1 cellular context compared by ENCODE assay signal in the genomic region with DNA sequence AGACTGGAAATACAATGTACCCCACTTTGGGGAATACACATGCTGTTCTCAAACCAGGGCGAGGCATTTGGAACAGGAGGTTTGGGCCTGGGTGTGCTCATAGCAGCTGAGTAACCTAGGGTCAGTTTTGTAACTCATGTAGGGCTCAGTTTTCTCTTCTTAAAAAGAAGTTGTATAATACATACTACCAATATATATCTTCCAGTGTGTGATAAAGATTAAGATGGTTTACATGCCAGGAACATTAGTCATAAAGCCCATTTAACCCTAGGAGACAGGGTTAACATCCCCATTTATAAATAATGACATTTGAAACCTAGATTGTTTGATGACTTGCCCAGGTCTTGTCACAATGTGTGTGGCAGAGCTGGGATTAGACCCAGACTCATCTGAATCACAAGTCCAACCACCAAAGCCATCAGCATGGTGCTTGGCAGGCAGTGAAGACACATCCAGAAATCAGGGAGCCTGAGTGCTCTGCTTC.
TF ChIP-seq lines count a peak whose summit lies in the region.

No MANE protein-coding gene starts in this region.

TF ChIP-seq in Ishikawa, 13 proteins besides CTCF, POLR2A, EP300 and RAD21 (continued from another document):
- TF ChIP-seq, protein P1, sequence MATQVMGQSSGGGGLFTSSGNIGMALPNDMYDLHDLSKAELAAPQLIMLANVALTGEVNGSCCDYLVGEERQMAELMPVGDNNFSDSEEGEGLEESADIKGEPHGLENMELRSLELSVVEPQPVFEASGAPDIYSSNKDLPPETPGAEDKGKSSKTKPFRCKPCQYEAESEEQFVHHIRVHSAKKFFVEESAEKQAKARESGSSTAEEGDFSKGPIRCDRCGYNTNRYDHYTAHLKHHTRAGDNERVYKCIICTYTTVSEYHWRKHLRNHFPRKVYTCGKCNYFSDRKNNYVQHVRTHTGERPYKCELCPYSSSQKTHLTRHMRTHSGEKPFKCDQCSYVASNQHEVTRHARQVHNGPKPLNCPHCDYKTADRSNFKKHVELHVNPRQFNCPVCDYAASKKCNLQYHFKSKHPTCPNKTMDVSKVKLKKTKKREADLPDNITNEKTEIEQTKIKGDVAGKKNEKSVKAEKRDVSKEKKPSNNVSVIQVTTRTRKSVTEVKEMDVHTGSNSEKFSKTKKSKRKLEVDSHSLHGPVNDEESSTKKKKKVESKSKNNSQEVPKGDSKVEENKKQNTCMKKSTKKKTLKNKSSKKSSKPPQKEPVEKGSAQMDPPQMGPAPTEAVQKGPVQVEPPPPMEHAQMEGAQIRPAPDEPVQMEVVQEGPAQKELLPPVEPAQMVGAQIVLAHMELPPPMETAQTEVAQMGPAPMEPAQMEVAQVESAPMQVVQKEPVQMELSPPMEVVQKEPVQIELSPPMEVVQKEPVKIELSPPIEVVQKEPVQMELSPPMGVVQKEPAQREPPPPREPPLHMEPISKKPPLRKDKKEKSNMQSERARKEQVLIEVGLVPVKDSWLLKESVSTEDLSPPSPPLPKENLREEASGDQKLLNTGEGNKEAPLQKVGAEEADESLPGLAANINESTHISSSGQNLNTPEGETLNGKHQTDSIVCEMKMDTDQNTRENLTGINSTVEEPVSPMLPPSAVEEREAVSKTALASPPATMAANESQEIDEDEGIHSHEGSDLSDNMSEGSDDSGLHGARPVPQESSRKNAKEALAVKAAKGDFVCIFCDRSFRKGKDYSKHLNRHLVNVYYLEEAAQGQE (IDR thresholded peaks at IDR 0.05; ENCODE audit: low read depth), result no peak
- TF ChIP-seq, protein P2, sequence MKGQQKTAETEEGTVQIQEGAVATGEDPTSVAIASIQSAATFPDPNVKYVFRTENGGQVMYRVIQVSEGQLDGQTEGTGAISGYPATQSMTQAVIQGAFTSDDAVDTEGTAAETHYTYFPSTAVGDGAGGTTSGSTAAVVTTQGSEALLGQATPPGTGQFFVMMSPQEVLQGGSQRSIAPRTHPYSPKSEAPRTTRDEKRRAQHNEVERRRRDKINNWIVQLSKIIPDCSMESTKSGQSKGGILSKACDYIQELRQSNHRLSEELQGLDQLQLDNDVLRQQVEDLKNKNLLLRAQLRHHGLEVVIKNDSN (IDR thresholded peaks at IDR 0.05), result no peak
- TF ChIP-seq TEAD4 (IDR thresholded peaks at IDR 0.05) (peak; percentile 64; the same call in 1 of the 2 replicates), CEBPB (IDR thresholded peaks at IDR 0.05) (no peak), CREB1 (IDR thresholded peaks at IDR 0.05; ENCODE audit: low read depth) (no peak)
TF ChIP-seq in Ishikawa: peak in this region for 2.
